ENCODE assay signal across 17 cellular contexts in genomic region chr1:94309216-94309615, GRCh38.
DNase-seq lines count a peak whose midpoint lies in the region; ATAC-seq, FAIRE-seq and TF ChIP-seq lines count a peak whose summit lies in the region.
"Had no signal": no experiment of that assay in that cellular context is flagged by ENCODE, and none has a peak within 500 bp of the region (broad histone marks: within the 10 kb centered on the region; RNA-seq: fewer than 3 reads in every experiment).

No MANE protein-coding gene starts in this region.

- H3K4me3 ChIP-seq in tibial artery = no peak overlapping the region
- H3K4me3 ChIP-seq: A549, GM23338 had no signal

- H3K36me3 ChIP-seq in tibial artery = no peaks in the 10 kb centered on the region
- H3K36me3 ChIP-seq: BE2C had no signal

- no peaks in the 10 kb centered on the region for H3K9me3 ChIP-seq in tibial artery
- H3K9me3 ChIP-seq: A549, BE2C had no signal

- peaks cover 0 to 51% (median 24%) of the 10 kb centered on the region in 4 donors for H3K4me1 ChIP-seq in tibial artery
- H3K4me1 ChIP-seq: BE2C had no signal

- H3K27ac ChIP-seq in tibial artery = peak overlapping the region; percentile 50 to 57
- H3K27ac ChIP-seq: C4-2B had no signal

- no peak for FAIRE-seq in H54 (lab: Jason Lieb, UNC)
- FAIRE-seq: A549, D721Med, HTR-8/SVneo had no signal

- no peak for TF ChIP-seq POLR2A in H54 (IDR thresholded peaks at IDR 0.05; ENCODE audit: low read depth, low read length)

- intact Hi-C loops in tibial artery (cut with DNase I; ENCODE audit: low total_unique reads) (no loop called here), posterior vena cava (cut with DNase I) (no loop called here)

- TF ChIP-seq CTCF in tibial artery (IDR thresholded peaks at IDR 0.05) = no peak

- no peaks in the 10 kb centered on the region for H3K27me3 ChIP-seq in tibial artery
- H3K27me3 ChIP-seq: BE2C had no signal

- peak; percentile 73 for DNase-seq in DMS53 treated with DMSO at 0.1 percent for 48 hours (lab: John Stamatoyannopoulos, UW; ENCODE audit: unreplicated experiment)
- peak; percentile 92 for DNase-seq in NCI-H510A treated with DMSO at 0.1 percent for 48 hours (lab: John Stamatoyannopoulos, UW)
- no peak for DNase-seq in left lobe of liver (ENCODE audit: low spot score)
- DNase-seq in tibial artery = no peak
- DNase-seq in stimulated activated CD4-positive, alpha-beta T cell treated with anti-CD3 and anti-CD28 coated beads, Interleukin-2, amount 100 ng/mL, for 48 hours = no peak
- no peak for DNase-seq in posterior vena cava (ENCODE audit: low spot score)
- no peak for DNase-seq in H54 (ENCODE audit: insufficient read length, low spot score)
- DNase-seq: BE2C; CD4-positive, alpha-beta memory T cell; DMS153; GF-D8; H9 had no signal

- ATAC-seq in left lobe of liver = peak; percentile 23
- ATAC-seq: A549, GM23338 had no signal

Comparison
In these comparisons a context has a peak if more than half of its experiments do, and no peak if none do; other contexts are left out.
1. DNase-seq: peak in DMS53 treated with DMSO at 0.1 percent for 48 hours (single experiment) and NCI-H510A treated with DMSO at 0.1 percent for 48 hours (single experiment); none in left lobe of liver (single experiment), tibial artery (0 of 2), stimulated activated CD4-positive, alpha-beta T cell treated with anti-CD3 and anti-CD28 coated beads, Interleukin-2, amount 100 ng/mL, for 48 hours (0 of 2), posterior vena cava (single experiment) and H54 (single experiment).